Comparison of ENCODE assay signal across 8 cellular contexts in genomic region chr18:35122586-35123224, GRCh38.
DNase-seq lines count a peak whose midpoint lies in the region; ATAC-seq and TF ChIP-seq lines count a peak whose summit lies in the region.

No MANE protein-coding gene starts in this region.

- H3K27ac ChIP-seq in H9 (ENCODE audit: insufficient read length, low read depth, low read length): no peak overlapping the region
- H3K27ac ChIP-seq in SK-N-SH (ENCODE audit: low read depth in 2 of 2, low read length in 1 of 2): peak overlapping the region in 1 of 2 experiments; percentile 74; a peak in 2 of 4 replicates

- H3K4me1 ChIP-seq in H9 (ENCODE audit: insufficient read depth, low read length) (no peaks in the 10 kb centered on the region; the same call in 1 of the 2 replicates), SK-N-SH (ENCODE audit: control insufficient read depth in 1 of 2, insufficient read depth in 2 of 2, low read depth in 1 of 2, low read length in 1 of 2) (peaks cover 4 to 27% of the 10 kb centered on the region in 2 experiments; a peak in 3 of 4 replicates), Caco-2 (no peaks in the 10 kb centered on the region)

- H3K23ac ChIP-seq in H9 (ENCODE audit: insufficient read length, low read depth, low read length): no peak overlapping the region

- no peak overlapping the region for H3K4me3 Mint-ChIP-seq in H9
- no peak overlapping the region for H3K4me3 Mint-ChIP-seq in Caco-2 (ENCODE audit: unreplicated experiment)

- H3K27me3 Mint-ChIP-seq in H9 (ENCODE audit: low read depth) (no peaks in the 10 kb centered on the region), Caco-2 (ENCODE audit: insufficient read depth, unreplicated experiment) (no peaks in the 10 kb centered on the region)

- intact Hi-C loops in Caco-2 (cut with micrococcal nuclease; ENCODE audit: unreplicated experiment): no loop called here

- no peak overlapping the region for H3K18ac ChIP-seq in H9 (ENCODE audit: insufficient read length, low read depth, low read length)

- no peak; the same call in 1 of the 2 replicates for TF ChIP-seq RAD21 in SK-N-SH (IDR thresholded peaks at IDR 0.05; ENCODE audit: low read length)

- H3K4me2 ChIP-seq in H9 (ENCODE audit: insufficient read depth, insufficient read length, low read length) (no peak overlapping the region), SK-N-SH (no peak overlapping the region)

- no peak overlapping the region for H3K4ac ChIP-seq in H9 (ENCODE audit: low read depth, low read length)

- WGBS in H9 (ENCODE audit: extremely low coverage, insufficient read length, low lambda C conversion rate): no CpG with 5 or more reads among the region's 15 CpGs
- 67% methylated on average over 14 of the region's 15 CpGs for WGBS in SK-N-SH (ENCODE audit: low lambda C conversion rate)

- peak; percentile 96 for ATAC-seq in GM18519 (IDR thresholded peaks at IDR 0.05; ENCODE audit: low FRiP score, unreplicated experiment)

- no peaks in the 10 kb centered on the region for H3K23me2 ChIP-seq in H9 (ENCODE audit: insufficient read length, low read depth, low read length, poor library complexity, severe bottlenecking)

- no peak overlapping the region for H2BK12ac ChIP-seq in H9 (ENCODE audit: insufficient read length, low read depth, low read length)

- H4K8ac ChIP-seq in H9 (replicated peaks; ENCODE audit: insufficient read length, low read depth, low read length): no peak overlapping the region

- no peak overlapping the region for H2BK5ac ChIP-seq in H9 (ENCODE audit: insufficient read length, low read length)

- CTCF ChIA-PET in SK-N-SH (lab: Yijun Ruan, JAX): interaction anchor here (0.7 to 4.1 kb wide), 21 partner anchors 9 to 120 kb away, joined by 3 to 36 read pairs (median 4); partner anchors contain the start of gene MAPRE2
- CTCF ChIA-PET in Caco-2 (lab: Charles Lee): no interaction called here

- H3K4me1 Mint-ChIP-seq in H9 (peaks cover 19 to 27% of the 10 kb centered on the region in 2 experiments), Caco-2 (ENCODE audit: low read depth, unreplicated experiment) (no peaks in the 10 kb centered on the region)

- no peak overlapping the region for H3K14ac ChIP-seq in H9 (ENCODE audit: insufficient read depth, low read length)

- no peak overlapping the region for H2BK20ac ChIP-seq in H9 (ENCODE audit: low read depth, low read length, poor library complexity, severe bottlenecking)

- H2AK5ac ChIP-seq in H9 (ENCODE audit: insufficient read length, low read length): no peak overlapping the region

- H4K20me1 ChIP-seq in H9 (ENCODE audit: control insufficient read depth, insufficient read depth, insufficient read length) (no peaks in the 10 kb centered on the region), SK-N-SH (ENCODE audit: insufficient read depth) (no peaks in the 10 kb centered on the region)

- no peak for TF ChIP-seq EP300 in SK-N-SH (IDR thresholded peaks at IDR 0.05; ENCODE audit: borderline replicate concordance in 1 of 2, low read depth in 1 of 2, low read length in 1 of 2)

- no peak overlapping the region for H3T11ph ChIP-seq in H9 (ENCODE audit: low read length)

- TF ChIP-seq CTCF in H9 (conservative IDR thresholded peaks at IDR 0.05): peak; percentile 66
- TF ChIP-seq CTCF in SK-N-SH (IDR thresholded peaks at IDR 0.05): peak; percentile 35
- TF ChIP-seq CTCF in Caco-2 (IDR thresholded peaks at IDR 0.05; ENCODE audit: insufficient read depth in 1 of 2, low read depth in 1 of 2, low read length in 1 of 2, severe bottlenecking in 1 of 2, unreplicated experiment in 1 of 2): no peak

- H3K36me3 ChIP-seq in SK-N-SH (replicated peaks in 1 of 2; ENCODE audit: control insufficient read depth in 1 of 2, insufficient read depth in 2 of 2, low read length in 1 of 2) (no peaks in the 10 kb centered on the region), Caco-2 (ENCODE audit: control insufficient read depth, insufficient read depth, low read length) (no peaks in the 10 kb centered on the region)

- H3K9me3 Mint-ChIP-seq in H9 (no peaks in the 10 kb centered on the region), Caco-2 (ENCODE audit: unreplicated experiment) (no peaks in the 10 kb centered on the region)

- H3K9me3 ChIP-seq in H9 (ENCODE audit: control insufficient read depth, low read depth, low read length) (no peaks in the 10 kb centered on the region), SK-N-SH (no peaks in the 10 kb centered on the region), Caco-2 (no peaks in the 10 kb centered on the region)

- no peak overlapping the region for H2BK120ac ChIP-seq in H9 (ENCODE audit: low read depth, low read length, poor library complexity, severe bottlenecking)

- H3K79me2 ChIP-seq in H9 (ENCODE audit: insufficient read depth, low read length) (no peaks in the 10 kb centered on the region), SK-N-SH (ENCODE audit: insufficient read depth) (no peaks in the 10 kb centered on the region)

- H4K5ac ChIP-seq in H9 (ENCODE audit: insufficient read length, low read depth, low read length): no peak overlapping the region

- no peaks in the 10 kb centered on the region for H3K79me1 ChIP-seq in H9 (ENCODE audit: insufficient read depth, low read depth, low read length, poor library complexity, severe bottlenecking)

- H3K9me2 ChIP-seq in SK-N-SH: no peaks in the 10 kb centered on the region

- H3F3A ChIP-seq in SK-N-SH (replicated peaks; ENCODE audit: insufficient read depth): no peaks in the 10 kb centered on the region

- no TSS peak for BruUV-seq in Caco-2 (replicated peaks; lab: Mats Ljungman, UMichigan)

- H2AFZ ChIP-seq in H9 (ENCODE audit: low read length) (no peak overlapping the region), SK-N-SH (ENCODE audit: low read depth) (no peak overlapping the region)

- H3K36me3 Mint-ChIP-seq in H9 (ENCODE audit: insufficient read depth in 1 of 3, low read depth in 3 of 3) (peaks cover 0 to 3% (median 0%) of the 10 kb centered on the region in 3 experiments; a peak in 2 of 7 replicates), Caco-2 (ENCODE audit: insufficient read depth, unreplicated experiment) (no peaks in the 10 kb centered on the region)

- H3K27me3 ChIP-seq in H9 (ENCODE audit: insufficient read depth, low read length) (no peaks in the 10 kb centered on the region), SK-N-SH (ENCODE audit: insufficient read depth) (no peaks in the 10 kb centered on the region), Caco-2 (replicated peaks; ENCODE audit: control insufficient read depth, insufficient read depth, low read length) (no peaks in the 10 kb centered on the region)

- H3K4me3 ChIP-seq in SK-N-SH (ENCODE audit: low read depth in 2 of 2, low read length in 1 of 2): no peak overlapping the region; a peak in 1 of 4 replicates
- H3K4me3 ChIP-seq in Caco-2 (ENCODE audit: low read depth, low read length): no peak overlapping the region

- POLR2A ChIA-PET in SK-N-SH (lab: Yijun Ruan, JAX): interaction anchor here (0.9 to 1.1 kb wide), 2 partner anchors 21 to 82 kb away, joined by 3 to 4 read pairs; partner anchors contain the start of gene MAPRE2
- POLR2A ChIA-PET in Caco-2 (lab: Charles Lee): no interaction called here

- H3K9ac ChIP-seq in H9 (ENCODE audit: extremely low read depth, insufficient read length, low read length) (no peak overlapping the region), SK-N-SH (no peak overlapping the region)

- peak; percentile 78 for DNase-seq in H9
- DNase-seq in SK-N-SH: peak; percentile 65
- DNase-seq in iris pigment epithelial cell (ENCODE audit: low read depth): peak; percentile 12
- DNase-seq in Caco-2: no peak
- DNase-seq in activated CD8-positive, alpha-beta memory T cell treated with anti-CD3 and anti-CD28 coated beads, Interleukin-2, amount 50 U/mL, for 4 hours: no peak
- DNase-seq in DMS79 (lab: John Stamatoyannopoulos, UW): no peak
- DNase-seq in NCI-H1930 (lab: John Stamatoyannopoulos, UW): no peak

- H3K56ac ChIP-seq in H9 (ENCODE audit: insufficient read length, low read depth, low read length): no peak overlapping the region

- no peak overlapping the region for H2BK15ac ChIP-seq in H9 (ENCODE audit: low read depth, low read length)

- peak overlapping the region; percentile 46 to 83 (median 56); a peak in 5 of 7 replicates for H3K27ac Mint-ChIP-seq in H9
- no peak overlapping the region for H3K27ac Mint-ChIP-seq in Caco-2 (ENCODE audit: unreplicated experiment)

- H4K91ac ChIP-seq in H9 (ENCODE audit: insufficient read length, low read depth, low read length): no peak overlapping the region

TF ChIP-seq in SK-N-SH, 30 proteins besides CTCF, POLR2A, EP300 and RAD21:
- TF ChIP-seq IRF3 (IDR thresholded peaks at IDR 0.05; ENCODE audit: low read depth, low read length) (no peak), GATA2 (CRISPR knock-in tag; IDR thresholded peaks at IDR 0.05) (peak; percentile 74)

Comparison
In these comparisons a context has a peak if more than half of its experiments do, and no peak if none do; other contexts are left out.
1. DNase-seq: peak in H9 (single experiment), SK-N-SH (single experiment) and iris pigment epithelial cell (single experiment); none in Caco-2 (0 of 2), activated CD8-positive, alpha-beta memory T cell treated with anti-CD3 and anti-CD28 coated beads, Interleukin-2, amount 50 U/mL, for 4 hours (single experiment), DMS79 (single experiment) and NCI-H1930 (0 of 2).
2. CTCF ChIP-seq: peak in H9 (single experiment) and SK-N-SH (single experiment); none in Caco-2 (0 of 2).